Comparison of ENCODE assay signal across 9 cellular contexts in the genomic region with DNA sequence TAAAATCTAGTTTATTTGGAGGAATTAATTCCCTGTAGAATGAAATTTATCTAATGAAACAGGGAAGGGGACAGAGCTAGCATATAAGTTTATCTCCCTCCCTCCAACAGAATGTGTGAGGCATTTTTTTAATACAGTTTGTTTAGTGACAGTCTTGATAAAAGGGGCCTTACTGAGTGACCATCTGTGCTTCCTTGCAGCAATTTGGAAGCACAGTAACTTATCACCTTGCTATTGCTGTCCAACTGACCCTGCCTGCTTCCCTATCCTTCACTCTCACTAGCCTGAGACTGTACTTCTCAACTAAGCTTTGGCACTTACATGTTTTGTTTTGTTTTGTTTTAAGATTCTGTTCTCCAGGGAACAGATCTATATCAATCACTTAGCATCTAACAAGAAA. TPM values are rescaled to one million over a fixed set of nuclear protein-coding genes. Genes with fewer than 3 reads are reported as not detected.
"Had no signal": no experiment of that assay in that cellular context is flagged by ENCODE, and none has a peak within 500 bp of the region (broad histone marks: within the 10 kb centered on the region; RNA-seq: fewer than 3 reads in every experiment).

No MANE protein-coding gene starts in this region.

- H2AFZ ChIP-seq: GM23248 had no signal

- DNase-seq: GM23248, GOT3, H9, HCEC 1CT, IMR-90 had no signal

- ATAC-seq: K562 had no signal

- H3K4me3 ChIP-seq: GM23248, K562 had no signal

- H3K27ac ChIP-seq: GM23248 had no signal

- H3K9ac ChIP-seq: GM23248 had no signal

- FAIRE-seq: H54, HTR-8/SVneo, K562 had no signal

RNA-seq across cellular contexts. Expression of gene KCTD8, which starts 31.1 kb away (rescaled TPM):
- total RNA-seq: GM23248, HT-29, IMR-90, K562 had no signal
- polyA plus RNA-seq: GM23248, K562 had no signal
